1 cellular context compared by ENCODE assay signal in the genomic region with DNA sequence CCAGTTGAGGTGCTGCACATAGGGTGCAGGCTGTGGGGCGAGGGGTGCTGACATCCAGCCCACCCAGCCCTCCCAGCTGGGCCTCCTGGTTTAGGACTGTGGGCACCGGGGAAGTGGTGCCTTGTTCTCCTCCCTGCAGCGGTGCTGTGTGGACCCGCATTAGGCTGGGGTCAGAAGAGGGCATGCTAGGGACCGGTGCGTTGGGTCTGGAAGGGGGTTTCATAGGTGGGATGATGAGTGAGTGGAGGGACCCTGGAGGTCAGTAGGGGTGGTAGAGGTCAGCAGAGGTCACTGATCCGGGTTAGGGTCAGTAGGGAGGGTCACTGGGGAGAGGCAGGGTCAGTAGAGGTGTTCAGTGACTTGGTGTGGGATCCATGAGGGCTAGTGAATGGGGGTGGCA.
TF ChIP-seq lines count a peak whose summit lies in the region.

No MANE protein-coding gene starts in this region.

TF ChIP-seq in HepG2, 621 proteins besides CTCF, POLR2A, EP300 and RAD21:
- TF ChIP-seq, protein P1, sequence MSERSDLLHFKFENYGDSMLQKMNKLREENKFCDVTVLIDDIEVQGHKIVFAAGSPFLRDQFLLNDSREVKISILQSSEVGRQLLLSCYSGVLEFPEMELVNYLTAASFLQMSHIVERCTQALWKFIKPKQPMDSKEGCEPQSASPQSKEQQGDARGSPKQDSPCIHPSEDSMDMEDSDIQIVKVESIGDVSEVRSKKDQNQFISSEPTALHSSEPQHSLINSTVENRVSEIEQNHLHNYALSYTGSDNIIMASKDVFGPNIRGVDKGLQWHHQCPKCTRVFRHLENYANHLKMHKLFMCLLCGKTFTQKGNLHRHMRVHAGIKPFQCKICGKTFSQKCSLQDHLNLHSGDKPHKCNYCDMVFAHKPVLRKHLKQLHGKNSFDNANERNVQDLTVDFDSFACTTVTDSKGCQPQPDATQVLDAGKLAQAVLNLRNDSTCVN (CRISPR knock-in tag; IDR thresholded peaks at IDR 0.05; ENCODE audit: borderline replicate concordance), result no peak
- TF ChIP-seq, protein P2, sequence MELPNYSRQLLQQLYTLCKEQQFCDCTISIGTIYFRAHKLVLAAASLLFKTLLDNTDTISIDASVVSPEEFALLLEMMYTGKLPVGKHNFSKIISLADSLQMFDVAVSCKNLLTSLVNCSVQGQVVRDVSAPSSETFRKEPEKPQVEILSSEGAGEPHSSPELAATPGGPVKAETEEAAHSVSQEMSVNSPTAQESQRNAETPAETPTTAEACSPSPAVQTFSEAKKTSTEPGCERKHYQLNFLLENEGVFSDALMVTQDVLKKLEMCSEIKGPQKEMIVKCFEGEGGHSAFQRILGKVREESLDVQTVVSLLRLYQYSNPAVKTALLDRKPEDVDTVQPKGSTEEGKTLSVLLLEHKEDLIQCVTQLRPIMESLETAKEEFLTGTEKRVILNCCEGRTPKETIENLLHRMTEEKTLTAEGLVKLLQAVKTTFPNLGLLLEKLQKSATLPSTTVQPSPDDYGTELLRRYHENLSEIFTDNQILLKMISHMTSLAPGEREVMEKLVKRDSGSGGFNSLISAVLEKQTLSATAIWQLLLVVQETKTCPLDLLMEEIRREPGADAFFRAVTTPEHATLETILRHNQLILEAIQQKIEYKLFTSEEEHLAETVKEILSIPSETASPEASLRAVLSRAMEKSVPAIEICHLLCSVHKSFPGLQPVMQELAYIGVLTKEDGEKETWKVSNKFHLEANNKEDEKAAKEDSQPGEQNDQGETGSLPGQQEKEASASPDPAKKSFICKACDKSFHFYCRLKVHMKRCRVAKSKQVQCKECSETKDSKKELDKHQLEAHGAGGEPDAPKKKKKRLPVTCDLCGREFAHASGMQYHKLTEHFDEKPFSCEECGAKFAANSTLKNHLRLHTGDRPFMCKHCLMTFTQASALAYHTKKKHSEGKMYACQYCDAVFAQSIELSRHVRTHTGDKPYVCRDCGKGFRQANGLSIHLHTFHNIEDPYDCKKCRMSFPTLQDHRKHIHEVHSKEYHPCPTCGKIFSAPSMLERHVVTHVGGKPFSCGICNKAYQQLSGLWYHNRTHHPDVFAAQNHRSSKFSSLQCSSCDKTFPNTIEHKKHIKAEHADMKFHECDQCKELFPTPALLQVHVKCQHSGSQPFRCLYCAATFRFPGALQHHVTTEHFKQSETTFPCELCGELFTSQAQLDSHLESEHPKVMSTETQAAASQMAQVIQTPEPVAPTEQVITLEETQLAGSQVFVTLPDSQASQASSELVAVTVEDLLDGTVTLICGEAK (IDR thresholded peaks at IDR 0.05), result no peak
- TF ChIP-seq, protein P2 (CRISPR knock-in tag; IDR thresholded peaks at IDR 0.05), result no peak
- TF ChIP-seq ASH2L (IDR thresholded peaks at IDR 0.05; ENCODE audit: insufficient read length, low read depth, low read length), result no peak
- no peak for TF ChIP-seq ZNF160 (CRISPR knock-in tag; IDR thresholded peaks at IDR 0.05)
- no peak for TF ChIP-seq ZNF496 (CRISPR knock-in tag; IDR thresholded peaks at IDR 0.05; ENCODE audit: insufficient replicate concordance)
- TF ChIP-seq, protein P3, sequence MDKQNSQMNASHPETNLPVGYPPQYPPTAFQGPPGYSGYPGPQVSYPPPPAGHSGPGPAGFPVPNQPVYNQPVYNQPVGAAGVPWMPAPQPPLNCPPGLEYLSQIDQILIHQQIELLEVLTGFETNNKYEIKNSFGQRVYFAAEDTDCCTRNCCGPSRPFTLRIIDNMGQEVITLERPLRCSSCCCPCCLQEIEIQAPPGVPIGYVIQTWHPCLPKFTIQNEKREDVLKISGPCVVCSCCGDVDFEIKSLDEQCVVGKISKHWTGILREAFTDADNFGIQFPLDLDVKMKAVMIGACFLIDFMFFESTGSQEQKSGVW (CRISPR knock-in tag; IDR thresholded peaks at IDR 0.05; ENCODE audit: borderline replicate concordance), result no peak
- TF ChIP-seq, protein P4, sequence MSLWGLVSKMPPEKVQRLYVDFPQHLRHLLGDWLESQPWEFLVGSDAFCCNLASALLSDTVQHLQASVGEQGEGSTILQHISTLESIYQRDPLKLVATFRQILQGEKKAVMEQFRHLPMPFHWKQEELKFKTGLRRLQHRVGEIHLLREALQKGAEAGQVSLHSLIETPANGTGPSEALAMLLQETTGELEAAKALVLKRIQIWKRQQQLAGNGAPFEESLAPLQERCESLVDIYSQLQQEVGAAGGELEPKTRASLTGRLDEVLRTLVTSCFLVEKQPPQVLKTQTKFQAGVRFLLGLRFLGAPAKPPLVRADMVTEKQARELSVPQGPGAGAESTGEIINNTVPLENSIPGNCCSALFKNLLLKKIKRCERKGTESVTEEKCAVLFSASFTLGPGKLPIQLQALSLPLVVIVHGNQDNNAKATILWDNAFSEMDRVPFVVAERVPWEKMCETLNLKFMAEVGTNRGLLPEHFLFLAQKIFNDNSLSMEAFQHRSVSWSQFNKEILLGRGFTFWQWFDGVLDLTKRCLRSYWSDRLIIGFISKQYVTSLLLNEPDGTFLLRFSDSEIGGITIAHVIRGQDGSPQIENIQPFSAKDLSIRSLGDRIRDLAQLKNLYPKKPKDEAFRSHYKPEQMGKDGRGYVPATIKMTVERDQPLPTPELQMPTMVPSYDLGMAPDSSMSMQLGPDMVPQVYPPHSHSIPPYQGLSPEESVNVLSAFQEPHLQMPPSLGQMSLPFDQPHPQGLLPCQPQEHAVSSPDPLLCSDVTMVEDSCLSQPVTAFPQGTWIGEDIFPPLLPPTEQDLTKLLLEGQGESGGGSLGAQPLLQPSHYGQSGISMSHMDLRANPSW (CRISPR knock-in tag; IDR thresholded peaks at IDR 0.05; ENCODE audit: borderline replicate concordance), result no peak
- TF ChIP-seq, protein P5, sequence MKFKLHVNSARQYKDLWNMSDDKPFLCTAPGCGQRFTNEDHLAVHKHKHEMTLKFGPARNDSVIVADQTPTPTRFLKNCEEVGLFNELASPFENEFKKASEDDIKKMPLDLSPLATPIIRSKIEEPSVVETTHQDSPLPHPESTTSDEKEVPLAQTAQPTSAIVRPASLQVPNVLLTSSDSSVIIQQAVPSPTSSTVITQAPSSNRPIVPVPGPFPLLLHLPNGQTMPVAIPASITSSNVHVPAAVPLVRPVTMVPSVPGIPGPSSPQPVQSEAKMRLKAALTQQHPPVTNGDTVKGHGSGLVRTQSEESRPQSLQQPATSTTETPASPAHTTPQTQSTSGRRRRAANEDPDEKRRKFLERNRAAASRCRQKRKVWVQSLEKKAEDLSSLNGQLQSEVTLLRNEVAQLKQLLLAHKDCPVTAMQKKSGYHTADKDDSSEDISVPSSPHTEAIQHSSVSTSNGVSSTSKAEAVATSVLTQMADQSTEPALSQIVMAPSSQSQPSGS (CRISPR knock-in tag; IDR thresholded peaks at IDR 0.05), result no peak
- no peak for TF ChIP-seq AKAP8 (CRISPR knock-in tag; IDR thresholded peaks at IDR 0.05)
